8 cellular contexts compared by ENCODE assay signal in the genomic region with DNA sequence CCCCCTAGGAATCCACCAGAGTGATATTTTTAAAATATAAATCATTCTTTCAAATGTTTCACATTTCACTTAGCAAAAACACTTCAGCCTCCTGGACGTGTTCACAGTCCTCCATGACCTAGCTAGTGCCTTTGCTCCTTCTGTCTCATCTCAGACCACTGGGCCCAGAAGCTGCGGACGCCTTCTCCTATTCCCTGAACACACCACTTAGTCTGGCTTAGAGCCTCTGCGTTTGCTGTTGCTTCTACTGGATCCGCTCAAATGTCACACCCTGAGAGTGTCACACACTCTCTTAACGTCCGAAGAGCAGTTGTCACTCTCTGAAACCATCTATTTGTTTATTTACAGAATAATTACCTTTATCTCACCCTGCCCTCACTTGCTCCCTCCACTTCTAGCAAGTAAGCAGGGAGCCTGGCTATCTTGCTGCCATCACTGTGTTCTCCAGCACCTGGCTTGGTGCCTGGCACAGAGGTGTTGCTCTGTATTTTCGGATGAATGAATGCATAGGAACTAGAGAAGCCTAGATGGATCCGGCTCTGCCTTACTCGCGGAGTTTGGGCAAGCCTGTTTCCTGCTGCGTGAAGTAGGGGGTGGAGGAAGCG.
DNase-seq lines count a peak whose midpoint lies in the region; ATAC-seq and TF ChIP-seq lines count a peak whose summit lies in the region.

No MANE protein-coding gene starts in this region.

- ATAC-seq in GM18498 (IDR thresholded peaks at IDR 0.05; ENCODE audit: unreplicated experiment) = no peak
- no peak for ATAC-seq in HG03135 (IDR thresholded peaks at IDR 0.05; ENCODE audit: unreplicated experiment)

- DNase-seq in SK-N-MC (ENCODE audit: low read depth, low spot score) (no peak), fibroblast of peridontal ligament (ENCODE audit: extremely low read depth) (peak; percentile 9), DMS79 (lab: John Stamatoyannopoulos, UW) (no peak), GDM1 (lab: John Stamatoyannopoulos, UW) (no peak)

- H3K27ac ChIP-seq in SK-N-MC (peak overlapping the region; percentile 61; the same call in 1 of the 2 replicates), rectal smooth muscle tissue (ENCODE audit: low read depth, low read length) (peak overlapping the region; percentile 97)

- H3K36me3 ChIP-seq in SK-N-MC (ENCODE audit: insufficient read depth, low read length) (no peaks in the 10 kb centered on the region), rectal smooth muscle tissue (ENCODE audit: control insufficient read depth, insufficient read depth, low read length) (peaks cover 1% of the 10 kb centered on the region)

- H3K27me3 ChIP-seq in rectal smooth muscle tissue (ENCODE audit: control insufficient read depth, insufficient read depth, low read length) = no peaks in the 10 kb centered on the region

- no peaks in the 10 kb centered on the region for H3K9me3 ChIP-seq in SK-N-MC (ENCODE audit: low read depth, low read length)

- peaks cover 11% of the 10 kb centered on the region for H3K4me1 ChIP-seq in rectal smooth muscle tissue (ENCODE audit: control insufficient read depth, insufficient read depth, low read length)

- H3K4me3 ChIP-seq in GM12875 (ENCODE audit: low read depth, low read length) (peak overlapping the region; percentile 64), SK-N-MC (peak overlapping the region; percentile 99), rectal smooth muscle tissue (ENCODE audit: low read length) (peak overlapping the region; percentile 73)

- TF ChIP-seq CTCF in GM12875 (IDR thresholded peaks at IDR 0.05; ENCODE audit: borderline replicate concordance, insufficient read depth, low read depth, low read length) = no peak

- H3K9ac ChIP-seq in SK-N-MC (ENCODE audit: insufficient read length) = peak overlapping the region; percentile 89
- peak overlapping the region; percentile 20 for H3K9ac ChIP-seq in rectal smooth muscle tissue (ENCODE audit: low read length)
